Comparison of ENCODE assay signal across 22 cellular contexts in genomic region chr11:15774021-15774862, GRCh38.
DNase-seq lines count a peak whose midpoint lies in the region; ATAC-seq, FAIRE-seq and TF ChIP-seq lines count a peak whose summit lies in the region.
"Had no signal": no experiment of that assay in that cellular context is flagged by ENCODE, and none has a peak within 500 bp of the region (broad histone marks: within the 10 kb centered on the region; RNA-seq: fewer than 3 reads in every experiment).

No MANE protein-coding gene starts in this region.

- H3K27me3 ChIP-seq in HepG2 (ENCODE audit: control insufficient read depth in 1 of 2, insufficient read depth in 2 of 2, low read length in 2 of 2) = 0 out of 5 replicates have a peak, but pooled peaks cover 0 to 5% of the 10 kb centered on the region in 2 experiments
- H3K27me3 ChIP-seq in right lobe of liver = no peaks in the 10 kb centered on the region
- H3K27me3 ChIP-seq in heart right ventricle = peaks cover 0 to 3% (median 0%) of the 10 kb centered on the region in 7 donors
- peaks cover 0 to 29% (median 0%) of the 10 kb centered on the region in 3 experiments for H3K27me3 ChIP-seq in neuronal stem cell (ENCODE audit: control insufficient read depth in 3 of 3, insufficient read depth in 3 of 3, low read depth in 1 of 3, low read length in 3 of 3)
- no peaks in the 10 kb centered on the region for H3K27me3 ChIP-seq in naive thymus-derived CD4-positive, alpha-beta T cell (ENCODE audit: control insufficient read depth in 2 of 2, insufficient read depth in 2 of 2, low read length in 2 of 2)
- H3K27me3 ChIP-seq: BLaER1 treated with 17β-estradiol and CSF1 and Interleukin-3, amounts not matched to agents 10 nM and 100 nM; stomach had no signal

- H3K36me3 Mint-ChIP-seq in naive thymus-derived CD4-positive, alpha-beta T cell = peaks cover 0 to 3% (median 0%) of the 10 kb centered on the region in 5 donors
- no peaks in the 10 kb centered on the region for H3K36me3 Mint-ChIP-seq in stimulated activated effector memory CD8-positive, alpha-beta T cell treated with anti-CD3 and anti-CD28 coated beads, Interleukin-12 subunit alpha, Interleukin-12 subunit beta, amount 100 ng/mL, for 72 hours

- no peak overlapping the region for H2BK5ac ChIP-seq in neuronal stem cell (ENCODE audit: low read length)

- peaks cover 0 to 4% (median 0%) of the 10 kb centered on the region in 11 donors for H3K9me3 Mint-ChIP-seq in naive thymus-derived CD4-positive, alpha-beta T cell
- H3K9me3 Mint-ChIP-seq in stimulated activated effector memory CD8-positive, alpha-beta T cell treated with anti-CD3 and anti-CD28 coated beads, Interleukin-12 subunit alpha, Interleukin-12 subunit beta, amount 100 ng/mL, for 72 hours = no peaks in the 10 kb centered on the region
- H3K9me3 Mint-ChIP-seq: activated naive CD4-positive, alpha-beta T cell treated with anti-CD3 and anti-CD28 coated beads for 36 hours had no signal

- intact Hi-C loops in HepG2 (cut with micrococcal nuclease; ENCODE audit: unreplicated experiment) = no loop called here
- intact Hi-C loops in right lobe of liver (cut with DNase I) = no loop called here
- intact Hi-C loops in heart right ventricle (cut with DNase I) = loop anchor here in 4 of 10 donors (5.0 kb wide), 3 partner anchors 122 to 838 kb away; no protein-coding TSS in a partner anchor
- intact Hi-C loops in naive thymus-derived CD4-positive, alpha-beta T cell (cut with micrococcal nuclease) = no loop called here

- TF ChIP-seq CTCF in HepG2 (CRISPR knock-in tag; IDR thresholded peaks at IDR 0.05) = no peak
- no peak for TF ChIP-seq CTCF in right lobe of liver (IDR thresholded peaks at IDR 0.05)
- TF ChIP-seq CTCF in heart right ventricle (IDR thresholded peaks at IDR 0.05) = no peak

- TF ChIP-seq EP300 in HepG2 (IDR thresholded peaks at IDR 0.05; ENCODE audit: low read depth in 2 of 2, low read length in 2 of 2) (no peak), HepG2 (CRISPR knock-in tag; IDR thresholded peaks at IDR 0.05; ENCODE audit: borderline replicate concordance) (no peak)

- no peak overlapping the region for H2BK12ac ChIP-seq in neuronal stem cell (ENCODE audit: low read length)

- no peak overlapping the region for H3K4me3 ChIP-seq in HepG2 (replicated peaks in 1 of 3; ENCODE audit: insufficient read depth in 1 of 3, low read depth in 2 of 3, low read length in 3 of 3)
- H3K4me3 ChIP-seq in right lobe of liver = no peak overlapping the region
- no peak overlapping the region for H3K4me3 ChIP-seq in heart right ventricle
- no peak overlapping the region for H3K4me3 ChIP-seq in neuronal stem cell (ENCODE audit: low read length in 2 of 2)
- H3K4me3 ChIP-seq in naive thymus-derived CD4-positive, alpha-beta T cell (ENCODE audit: low read length) = no peak overlapping the region
- H3K4me3 ChIP-seq: BLaER1 treated with 17β-estradiol and CSF1 and Interleukin-3, amounts not matched to agents 10 nM and 100 nM; stomach had no signal

- no peaks in the 10 kb centered on the region for H3K36me3 ChIP-seq in HepG2 (replicated peaks in 1 of 2; ENCODE audit: control insufficient read depth in 1 of 2, insufficient read depth in 2 of 2, low read length in 2 of 2)
- no peaks in the 10 kb centered on the region for H3K36me3 ChIP-seq in right lobe of liver
- no peaks in the 10 kb centered on the region for H3K36me3 ChIP-seq in heart right ventricle
- H3K36me3 ChIP-seq in neuronal stem cell (replicated peaks in 1 of 2; ENCODE audit: control insufficient read depth in 2 of 2, insufficient read depth in 2 of 2, low read length in 2 of 2) = no peaks in the 10 kb centered on the region
- H3K36me3 ChIP-seq in naive thymus-derived CD4-positive, alpha-beta T cell (ENCODE audit: control insufficient read depth in 2 of 3, insufficient read depth in 3 of 3, low read length in 3 of 3) = no peaks in the 10 kb centered on the region
- H3K36me3 ChIP-seq: BLaER1 treated with 17β-estradiol and CSF1 and Interleukin-3, amounts not matched to agents 10 nM and 100 nM; stomach; WERI-Rb-1 had no signal

- peaks cover 0 to 18% (median 2%) of the 10 kb centered on the region in 5 donors for H3K27me3 Mint-ChIP-seq in naive thymus-derived CD4-positive, alpha-beta T cell

- in situ Hi-C loops in HepG2 (cut with HindIII; ENCODE audit: extremely low pct_ligation_motif_present, low pct_unique_long_range_greater_than_20kb) = no loop called here

- H2AFZ ChIP-seq in HepG2 (ENCODE audit: low read length) (no peak overlapping the region), neuronal stem cell (ENCODE audit: low read length) (no peak overlapping the region)

- H2BK15ac ChIP-seq in neuronal stem cell (ENCODE audit: low read length) = no peak overlapping the region

- H3K4me1 ChIP-seq in HepG2 (ENCODE audit: insufficient read depth, low read length) (no peaks in the 10 kb centered on the region), right lobe of liver (no peaks in the 10 kb centered on the region), heart right ventricle (peaks cover 0 to 27% (median 9%) of the 10 kb centered on the region in 9 donors), neuronal stem cell (ENCODE audit: control insufficient read depth in 2 of 2, insufficient read depth in 1 of 2, low read depth in 1 of 2, low read length in 2 of 2) (peaks cover 0 to 11% of the 10 kb centered on the region in 2 donors)
- H3K4me1 ChIP-seq in naive thymus-derived CD4-positive, alpha-beta T cell (ENCODE audit: control insufficient read depth in 2 of 2, insufficient read depth in 2 of 2, low read length in 2 of 2) = no peaks in the 10 kb centered on the region

- H3K27ac Mint-ChIP-seq in naive thymus-derived CD4-positive, alpha-beta T cell = no peak overlapping the region
- no peak overlapping the region for H3K27ac Mint-ChIP-seq in stimulated activated effector memory CD8-positive, alpha-beta T cell treated with anti-CD3 and anti-CD28 coated beads, Interleukin-12 subunit alpha, Interleukin-12 subunit beta, amount 100 ng/mL, for 72 hours
- H3K27ac Mint-ChIP-seq: activated naive CD4-positive, alpha-beta T cell treated with anti-CD3 and anti-CD28 coated beads for 36 hours had no signal

- H3K9ac ChIP-seq in HepG2 (ENCODE audit: insufficient read depth, low read depth, low read length) = no peak overlapping the region
- H3K9ac ChIP-seq in neuronal stem cell (ENCODE audit: low read depth, low read length, poor library complexity) = no peak overlapping the region

- ATAC-seq in HepG2 (no peak), right lobe of liver (no peak), heart right ventricle (peak in 6 of 8 donors; percentile 9 to 37 (median 18))
- no peak for ATAC-seq in naive thymus-derived CD4-positive, alpha-beta T cell
- ATAC-seq in stimulated activated effector memory CD8-positive, alpha-beta T cell treated with anti-CD3 and anti-CD28 coated beads, Interleukin-12 subunit alpha, Interleukin-12 subunit beta, amount 100 ng/mL, for 72 hours = no peak

- no peak overlapping the region for H3K4me2 ChIP-seq in HepG2 (ENCODE audit: low read depth, low read length)
- no peak overlapping the region for H3K4me2 ChIP-seq in neuronal stem cell (ENCODE audit: insufficient read depth, low read length, poor library complexity, severe bottlenecking)

- no peak overlapping the region for H3K27ac ChIP-seq in HepG2 (ENCODE audit: extremely low read length, insufficient read depth, low read length)
- no peak overlapping the region for H3K27ac ChIP-seq in right lobe of liver
- peak overlapping the region in 6 of 10 donors; percentile 45 to 78 (median 68) for H3K27ac ChIP-seq in heart right ventricle
- no peak overlapping the region for H3K27ac ChIP-seq in neuronal stem cell (replicated peaks; ENCODE audit: low read length)
- no peak overlapping the region for H3K27ac ChIP-seq in naive thymus-derived CD4-positive, alpha-beta T cell (ENCODE audit: low read depth, low read length)
- H3K27ac ChIP-seq: BLaER1 treated with 17β-estradiol and CSF1 and Interleukin-3, amounts not matched to agents 10 nM and 100 nM; WERI-Rb-1 had no signal

- H3K14ac ChIP-seq in neuronal stem cell (ENCODE audit: low read length) = no peak overlapping the region

- no peak overlapping the region for H3K4ac ChIP-seq in neuronal stem cell (ENCODE audit: low read length)

- H3K9me3 ChIP-seq in HepG2 (ENCODE audit: low read length) (no peaks in the 10 kb centered on the region), right lobe of liver (no peaks in the 10 kb centered on the region), heart right ventricle (no peaks in the 10 kb centered on the region), neuronal stem cell (replicated peaks in 1 of 2; ENCODE audit: control insufficient read depth in 2 of 2, insufficient read depth in 1 of 2, low read depth in 1 of 2, low read length in 2 of 2) (no peaks in the 10 kb centered on the region)
- H3K9me3 ChIP-seq in naive thymus-derived CD4-positive, alpha-beta T cell (ENCODE audit: control insufficient read depth in 2 of 3, low read length in 3 of 3) = no peaks in the 10 kb centered on the region
- H3K9me3 ChIP-seq: BLaER1 treated with 17β-estradiol and CSF1 and Interleukin-3, amounts not matched to agents 10 nM and 100 nM; stomach had no signal

- no peak for TF ChIP-seq RAD21 in HepG2 (CRISPR knock-in tag; IDR thresholded peaks at IDR 0.05)

- H3K4me1 Mint-ChIP-seq in naive thymus-derived CD4-positive, alpha-beta T cell = peaks cover 0 to 2% (median 0%) of the 10 kb centered on the region in 7 donors
- H3K4me1 Mint-ChIP-seq in stimulated activated effector memory CD8-positive, alpha-beta T cell treated with anti-CD3 and anti-CD28 coated beads, Interleukin-12 subunit alpha, Interleukin-12 subunit beta, amount 100 ng/mL, for 72 hours = no peaks in the 10 kb centered on the region

- POLR2A ChIA-PET in HepG2 (lab: Yijun Ruan, JAX) = no interaction called here
- POLR2A ChIA-PET in naive thymus-derived CD4-positive, alpha-beta T cell (lab: Charles Lee) = no interaction called here

- no peaks in the 10 kb centered on the region for H3K79me2 ChIP-seq in HepG2 (ENCODE audit: insufficient read depth, low read length)

- WGBS in HepG2 (ENCODE audit: low lambda C conversion rate) = 37% methylated on average over 13 of the region's 14 CpGs
- WGBS in right lobe of liver (ENCODE audit: insufficient coverage, low coverage, low lambda C conversion rate, missing lambda C conversion rate) = 62% methylated on average over 14 of the region's 14 CpGs
- 74 to 82% methylated on average over 14 of the region's 14 CpGs for WGBS in heart right ventricle, 2 donors
- WGBS in neuronal stem cell (ENCODE audit: extremely low coverage in 2 of 2, insufficient read length in 2 of 2, insufficient replicate concordance in 1 of 2), 2 donors = no CpG with 5 or more reads among the region's 14 CpGs

- TF ChIP-seq POLR2A in HepG2 (IDR thresholded peaks at IDR 0.05; ENCODE audit: insufficient read depth in 1 of 2, low read depth in 2 of 2, low read length in 2 of 2) (no peak), right lobe of liver (IDR thresholded peaks at IDR 0.05) (no peak)

- no peaks in the 10 kb centered on the region for H4K20me1 ChIP-seq in HepG2 (ENCODE audit: insufficient read depth, low read length)
- H4K20me1 ChIP-seq: BLaER1 treated with 17β-estradiol and CSF1 and Interleukin-3, amounts not matched to agents 10 nM and 100 nM had no signal

- FAIRE-seq in HepG2 (lab: Jason Lieb, UNC) = no peak
- FAIRE-seq: GM12892, kidney had no signal

- H4K8ac ChIP-seq in neuronal stem cell (ENCODE audit: low read depth, low read length) = no peak overlapping the region

- no peak overlapping the region for H4K91ac ChIP-seq in neuronal stem cell (ENCODE audit: low read depth, low read length, poor library complexity)

- no peaks in the 10 kb centered on the region for H3K79me1 ChIP-seq in neuronal stem cell (ENCODE audit: low read depth, low read length)

- H3K18ac ChIP-seq in neuronal stem cell (ENCODE audit: low read length) = peak overlapping the region; percentile 46

- no TSS peak for BruUV-seq in HepG2 (replicated peaks; lab: Mats Ljungman, UMichigan)

- DNase-seq in HepG2 (ENCODE audit: low spot score) = no peak
- DNase-seq in right lobe of liver = no peak
- no peak for DNase-seq in heart right ventricle
- DNase-seq in neuronal stem cell (ENCODE audit: low spot score) = no peak
- DNase-seq in naive thymus-derived CD4-positive, alpha-beta T cell = no peak
- DNase-seq in hepatic stellate cell (ENCODE audit: low spot score) = no peak
- DNase-seq in stimulated activated effector memory CD8-positive, alpha-beta T cell treated with anti-CD3 and anti-CD28 coated beads, Interleukin-12 subunit alpha, Interleukin-12 subunit beta, amount 100 ng/mL, for 72 hours (ENCODE audit: low spot score in 2 of 2) = no peak
- no peak for DNase-seq in NCI-H1105 treated with DMSO at 0.1 percent for 48 hours (lab: John Stamatoyannopoulos, UW)
- DNase-seq: activated CD4-positive, alpha-beta T cell treated with anti-CD3 and anti-CD28 coated beads, Interleukin-2, amount 50 U/mL, for 4 hours; activated naive CD4-positive, alpha-beta T cell treated with anti-CD3 and anti-CD28 coated beads for 36 hours; DMS53; HCEC 1CT; kidney; NCI-H146; NCI-H2171 treated with DMSO at 0.1 percent for 48 hours; NCI-H748 treated with DMSO at 0.1 percent for 48 hours; SHP77 treated with DMSO at 0.1 percent for 48 hours; stomach; T-helper 2 cell; WERI-Rb-1 had no signal

- H3K23ac ChIP-seq in neuronal stem cell (ENCODE audit: low read depth, low read length, poor library complexity) = no peak overlapping the region

- H3K4me3 Mint-ChIP-seq in naive thymus-derived CD4-positive, alpha-beta T cell = no peak overlapping the region
- H3K4me3 Mint-ChIP-seq in stimulated activated effector memory CD8-positive, alpha-beta T cell treated with anti-CD3 and anti-CD28 coated beads, Interleukin-12 subunit alpha, Interleukin-12 subunit beta, amount 100 ng/mL, for 72 hours = no peak overlapping the region
- H3K4me3 Mint-ChIP-seq: activated naive CD4-positive, alpha-beta T cell treated with anti-CD3 and anti-CD28 coated beads for 36 hours had no signal

- CTCF ChIA-PET in HepG2 (lab: Yijun Ruan, JAX; ENCODE audit: low intra/inter-chr PET ratio, low total read pairs) = no interaction called here
- CTCF ChIA-PET in naive thymus-derived CD4-positive, alpha-beta T cell (lab: Charles Lee) = no interaction called here

- H2BK120ac ChIP-seq in neuronal stem cell (ENCODE audit: low read depth, low read length) = no peak overlapping the region

- H2AK5ac ChIP-seq in neuronal stem cell (ENCODE audit: low read depth, low read length) = no peak overlapping the region

Comparison
In these comparisons a context has a peak if more than half of its experiments do, and no peak if none do; other contexts are left out.
1. ATAC-seq: peak in heart right ventricle (6 of 8); none in HepG2 (single experiment), right lobe of liver (0 of 4), naive thymus-derived CD4-positive, alpha-beta T cell (single experiment) and stimulated activated effector memory CD8-positive, alpha-beta T cell treated with anti-CD3 and anti-CD28 coated beads, Interleukin-12 subunit alpha, Interleukin-12 subunit beta, amount 100 ng/mL, for 72 hours (single experiment).
2. H3K27ac ChIP-seq: peak in heart right ventricle (6 of 10); none in HepG2 (single experiment), right lobe of liver (0 of 3), neuronal stem cell (single experiment) and naive thymus-derived CD4-positive, alpha-beta T cell (single experiment).